ENCODE assay signal across 33 cellular contexts in genomic region chr10:128237710-128238109, GRCh38.
DNase-seq lines count a peak whose midpoint lies in the region; TF ChIP-seq lines count a peak whose summit lies in the region.
"Had no signal": no experiment of that assay in that cellular context is flagged by ENCODE, and none has a peak within 500 bp of the region (broad histone marks: within the 10 kb centered on the region; RNA-seq: fewer than 3 reads in every experiment).

No MANE protein-coding gene starts in this region.

- H3K9ac ChIP-seq in neuronal stem cell (ENCODE audit: low read depth, low read length, poor library complexity), result peak overlapping the region; percentile 33
- H3K9ac ChIP-seq: BLaER1; BLaER1 treated with 17β-estradiol and CSF1 and Interleukin-3, amounts not matched to agents 10 nM and 100 nM had no signal

- H3K9me3 ChIP-seq in neuronal stem cell (replicated peaks in 1 of 2; ENCODE audit: control insufficient read depth in 2 of 2, insufficient read depth in 1 of 2, low read depth in 1 of 2, low read length in 2 of 2), result peaks cover 0 to 10% of the 10 kb centered on the region in 2 donors
- H3K9me3 ChIP-seq: BE2C had no signal

- H3K4me3 Mint-ChIP-seq in osteocyte (ENCODE audit: unreplicated experiment) (no peak overlapping the region), mesothelial cell of epicardium (no peak overlapping the region)
- H3K4me3 Mint-ChIP-seq: B cell; CD14-positive monocyte; CD4-positive, alpha-beta memory T cell; CD4-positive, alpha-beta T cell; CD4-positive, CD25-positive, alpha-beta regulatory T cell; CD8-positive, alpha-beta memory T cell; CD8-positive, alpha-beta T cell had no signal

- H3K27ac Mint-ChIP-seq in osteocyte (ENCODE audit: unreplicated experiment), result no peak overlapping the region
- no peak overlapping the region for H3K27ac Mint-ChIP-seq in mesothelial cell of epicardium
- H3K27ac Mint-ChIP-seq: B cell; CD14-positive monocyte; CD4-positive, alpha-beta memory T cell; CD4-positive, alpha-beta T cell; CD4-positive, CD25-positive, alpha-beta regulatory T cell; CD8-positive, alpha-beta T cell had no signal

- no peak overlapping the region for H3K4ac ChIP-seq in neuronal stem cell (ENCODE audit: low read length)

- H3K4me1 Mint-ChIP-seq in osteocyte (ENCODE audit: unreplicated experiment), result no peaks in the 10 kb centered on the region
- H3K4me1 Mint-ChIP-seq in mesothelial cell of epicardium, result no peaks in the 10 kb centered on the region
- H3K4me1 Mint-ChIP-seq: B cell; CD14-positive monocyte; CD4-positive, alpha-beta memory T cell; CD4-positive, CD25-positive, alpha-beta regulatory T cell; CD8-positive, alpha-beta memory T cell had no signal

- no peak overlapping the region for H3K23ac ChIP-seq in neuronal stem cell (ENCODE audit: low read depth, low read length, poor library complexity)

- no peaks in the 10 kb centered on the region for H3K36me3 Mint-ChIP-seq in osteocyte (ENCODE audit: unreplicated experiment)
- H3K36me3 Mint-ChIP-seq in mesothelial cell of epicardium, result no peaks in the 10 kb centered on the region
- H3K36me3 Mint-ChIP-seq: CD14-positive monocyte had no signal

- H2BK12ac ChIP-seq in neuronal stem cell (ENCODE audit: low read length), result no peak overlapping the region

- peak; percentile 32 for DNase-seq in DMS79 treated with DMSO at 0.1 percent for 48 hours (lab: John Stamatoyannopoulos, UW)
- no peak for DNase-seq in DMS79 (lab: John Stamatoyannopoulos, UW)
- no peak for DNase-seq in neuronal stem cell (ENCODE audit: low spot score)
- DNase-seq in osteocyte (ENCODE audit: extremely low spot score, unreplicated experiment), result peak; percentile 62
- peak; percentile 19 for DNase-seq in ureter (ENCODE audit: low spot score)
- DNase-seq in stimulated activated CD4-positive, alpha-beta T cell treated with anti-CD3 and anti-CD28 coated beads, Interleukin-2, amount 100 ng/mL, for 48 hours, result no peak
- DNase-seq in mesothelial cell of epicardium (ENCODE audit: low spot score in 2 of 2, unreplicated experiment in 2 of 2), result no peak
- DNase-seq in NCI-H2227 (lab: John Stamatoyannopoulos, UW; ENCODE audit: unreplicated experiment), result no peak
- DNase-seq: 8988T; ACHN; AML-193; BE2C; C1 segment of cervical spinal cord; Caco-2; Calu3; CD4-positive, alpha-beta memory T cell; CD4-positive, alpha-beta T cell; CD4-positive, CD25-positive, alpha-beta regulatory T cell; CD8-positive, alpha-beta memory T cell; CD8-positive, alpha-beta T cell; COR-L47; DMS 273 treated with DMSO at 0.1 percent for 48 hours; DMS153; DMS53; DND-41; EL had no signal

- no peak for TF ChIP-seq CTCF in osteocyte (IDR thresholded peaks at IDR 0.05)
- TF ChIP-seq CTCF in mesothelial cell of epicardium (IDR thresholded peaks at IDR 0.05; ENCODE audit: unreplicated experiment), result no peak

- H3K9me3 Mint-ChIP-seq in osteocyte (ENCODE audit: unreplicated experiment) (no peaks in the 10 kb centered on the region), mesothelial cell of epicardium (peaks cover 7% of the 10 kb centered on the region)

- peak overlapping the region; percentile 22 for H2BK15ac ChIP-seq in neuronal stem cell (ENCODE audit: low read length)

- no peak overlapping the region for H3K4me2 ChIP-seq in neuronal stem cell (ENCODE audit: insufficient read depth, low read length, poor library complexity, severe bottlenecking)
- H3K4me2 ChIP-seq: A549; BLaER1; BLaER1 treated with 17β-estradiol and CSF1 and Interleukin-3, amounts not matched to agents 10 nM and 100 nM had no signal

- H3K18ac ChIP-seq in neuronal stem cell (ENCODE audit: low read length), result no peak overlapping the region

- H4K8ac ChIP-seq in neuronal stem cell (ENCODE audit: low read depth, low read length), result no peak overlapping the region

- no peaks in the 10 kb centered on the region for H3K79me1 ChIP-seq in neuronal stem cell (ENCODE audit: low read depth, low read length)

- H3K36me3 ChIP-seq in neuronal stem cell (replicated peaks in 1 of 2; ENCODE audit: control insufficient read depth in 2 of 2, insufficient read depth in 2 of 2, low read length in 2 of 2), result no peaks in the 10 kb centered on the region
- H3K36me3 ChIP-seq: BE2C had no signal

- H3K27me3 Mint-ChIP-seq in osteocyte (ENCODE audit: unreplicated experiment) (no peaks in the 10 kb centered on the region), mesothelial cell of epicardium (ENCODE audit: low read depth) (peaks cover 28% of the 10 kb centered on the region)

- H3K27me3 ChIP-seq in neuronal stem cell (ENCODE audit: control insufficient read depth in 3 of 3, insufficient read depth in 3 of 3, low read depth in 1 of 3, low read length in 3 of 3), result no peaks in the 10 kb centered on the region
- H3K27me3 ChIP-seq: BE2C; BLaER1; BLaER1 treated with 17β-estradiol and CSF1 and Interleukin-3, amounts not matched to agents 10 nM and 100 nM had no signal

- no peak overlapping the region for H3K4me3 ChIP-seq in neuronal stem cell (ENCODE audit: low read length in 2 of 2)
- H3K4me3 ChIP-seq: A549; BLaER1; BLaER1 treated with 17β-estradiol and CSF1 and Interleukin-3, amounts not matched to agents 10 nM and 100 nM had no signal

- no peak overlapping the region for H2BK120ac ChIP-seq in neuronal stem cell (ENCODE audit: low read depth, low read length)

- WGBS in neuronal stem cell (ENCODE audit: extremely low coverage in 2 of 2, insufficient read length in 2 of 2, insufficient replicate concordance in 1 of 2), 2 donors, result no CpG with 5 or more reads among the region's 5 CpGs

- no peak overlapping the region for H2AFZ ChIP-seq in neuronal stem cell (ENCODE audit: low read length)

- H3K14ac ChIP-seq in neuronal stem cell (ENCODE audit: low read length), result no peak overlapping the region

- no peak overlapping the region for H2BK5ac ChIP-seq in neuronal stem cell (ENCODE audit: low read length)

- peak overlapping the region; percentile 32 for H2AK5ac ChIP-seq in neuronal stem cell (ENCODE audit: low read depth, low read length)

- H3K27ac ChIP-seq in neuronal stem cell (replicated peaks; ENCODE audit: low read length), result no peak overlapping the region
- H3K27ac ChIP-seq: 22Rv1; A549; BLaER1; BLaER1 treated with 17β-estradiol and CSF1 and Interleukin-3, amounts not matched to agents 10 nM and 100 nM; C4-2B had no signal

- H3K4me1 ChIP-seq in neuronal stem cell (ENCODE audit: control insufficient read depth in 2 of 2, insufficient read depth in 1 of 2, low read depth in 1 of 2, low read length in 2 of 2), result peaks cover 0 to 9% of the 10 kb centered on the region in 2 donors
- H3K4me1 ChIP-seq: A549, BE2C, Caco-2 had no signal

- no peak overlapping the region for H4K91ac ChIP-seq in neuronal stem cell (ENCODE audit: low read depth, low read length, poor library complexity)

Comparison
In these comparisons a context has a peak if more than half of its experiments do, and no peak if none do; other contexts are left out.
1. DNase-seq: peak in DMS79 treated with DMSO at 0.1 percent for 48 hours (single experiment), osteocyte (single experiment) and ureter (single experiment); none in DMS79 (single experiment), neuronal stem cell (single experiment), stimulated activated CD4-positive, alpha-beta T cell treated with anti-CD3 and anti-CD28 coated beads, Interleukin-2, amount 100 ng/mL, for 48 hours (0 of 2), mesothelial cell of epicardium (0 of 2) and NCI-H2227 (single experiment).